ENCODE assay signal across 9 cellular contexts in genomic region chr9:109780453-109781033, GRCh38. TPM values are rescaled to one million over a fixed set of nuclear protein-coding genes. Genes with fewer than 3 reads are reported as not detected.
DNase-seq lines count a peak whose midpoint lies in the region; ATAC-seq and TF ChIP-seq lines count a peak whose summit lies in the region.
"Had no signal": no experiment of that assay in that cellular context is flagged by ENCODE, and none has a peak within 500 bp of the region (broad histone marks: within the 10 kb centered on the region; RNA-seq: fewer than 3 reads in every experiment).

No MANE protein-coding gene starts in this region.

- DNase-seq in NCI-H748 (lab: John Stamatoyannopoulos, UW; ENCODE audit: unreplicated experiment) (peak; percentile 36), NCI-H748 treated with DMSO at 0.1 percent for 48 hours (lab: John Stamatoyannopoulos, UW) (no peak), lower lobe of right lung (no peak)
- DNase-seq: immature natural killer cell had no signal

- H3K27ac ChIP-seq in duodenal mucosa (ENCODE audit: low read depth, low read length) (no peak overlapping the region), lower lobe of right lung (peak overlapping the region; percentile 69), urinary bladder (ENCODE audit: low read depth) (no peak overlapping the region)

- H3K9me3 ChIP-seq in duodenal mucosa (ENCODE audit: control insufficient read depth in 1 of 2, low read length in 2 of 2): no peaks in the 10 kb centered on the region
- no peaks in the 10 kb centered on the region for H3K9me3 ChIP-seq in lower lobe of right lung

- H3K4me3 ChIP-seq in duodenal mucosa (ENCODE audit: low read depth in 1 of 2, low read length in 2 of 2) (peak overlapping the region; percentile 69 to 87), lower lobe of right lung (peak overlapping the region; percentile 59), urinary bladder (ENCODE audit: low read depth, low read length) (peak overlapping the region; percentile 46)

- intact Hi-C loops in lower lobe of right lung (cut with DNase I): no loop called here

- H3K9ac ChIP-seq in duodenal mucosa (ENCODE audit: low read depth in 1 of 2, low read length in 2 of 2): peak overlapping the region; percentile 48 to 58

- H3K27me3 ChIP-seq in duodenal mucosa (ENCODE audit: control insufficient read depth in 1 of 2, insufficient read depth in 2 of 2, low read length in 2 of 2): peaks cover 7 to 15% of the 10 kb centered on the region in 2 donors
- H3K27me3 ChIP-seq in lower lobe of right lung (ENCODE audit: low read depth): peaks cover 14% of the 10 kb centered on the region

- ATAC-seq in lower lobe of right lung: no peak
- ATAC-seq in GM19023 (IDR thresholded peaks at IDR 0.05; ENCODE audit: unreplicated experiment): no peak
- no peak for ATAC-seq in HG03565 (IDR thresholded peaks at IDR 0.05; ENCODE audit: unreplicated experiment)
- ATAC-seq in GM19324 (IDR thresholded peaks at IDR 0.05; ENCODE audit: low FRiP score, unreplicated experiment): no peak

- 4% methylated on average over 16 of the region's 16 CpGs for WGBS in urinary bladder

- TF ChIP-seq CTCF in lower lobe of right lung (IDR thresholded peaks at IDR 0.05): no peak

- no peaks in the 10 kb centered on the region for H3K36me3 ChIP-seq in duodenal mucosa (ENCODE audit: control insufficient read depth in 1 of 2, insufficient read depth in 2 of 2, low read length in 2 of 2)
- no peaks in the 10 kb centered on the region for H3K36me3 ChIP-seq in lower lobe of right lung
- H3K36me3 ChIP-seq in urinary bladder (ENCODE audit: insufficient read depth): no peaks in the 10 kb centered on the region

- H3K4me1 ChIP-seq in duodenal mucosa (ENCODE audit: control insufficient read depth in 1 of 2, insufficient read depth in 2 of 2, low read length in 2 of 2) (peaks cover 0 to 6% of the 10 kb centered on the region in 2 donors), lower lobe of right lung (no peaks in the 10 kb centered on the region), urinary bladder (ENCODE audit: insufficient read depth) (peaks cover 5% of the 10 kb centered on the region)

RNA-seq across cellular contexts. Expression of gene PALM2AKAP2, which starts 0.5 kb away (rescaled TPM):
- total RNA-seq in lower lobe of right lung (26.2 TPM), urinary bladder (15.6 TPM)
- 1.3 TPM for polyA plus RNA-seq in urinary bladder
- polyA plus RNA-seq: immature natural killer cell had no signal
